In genomic region chr10:90319188-90319914, GRCh38 we compare ENCODE assay signal across 2 cellular contexts.
A peak's percentile ranks its signal among the peaks of the same experiment; 100 is the strongest.
TF ChIP-seq lines count a peak whose summit lies in the region.

No MANE protein-coding gene starts in this region.

TF ChIP-seq in GM23338, 12 proteins besides CTCF, POLR2A, EP300 and RAD21:
- TF ChIP-seq ZNF114 (CRISPR knock-in tag; IDR thresholded peaks at IDR 0.05), result 0 out of 2 replicates have a peak, but pooled peaks have one; percentile 47
- no peak for TF ChIP-seq NANOG (IDR thresholded peaks at IDR 0.05; ENCODE audit: borderline replicate concordance)
- TF ChIP-seq ZNF462 (CRISPR knock-in tag; IDR thresholded peaks at IDR 0.05), result peak; percentile 91
- no peak for TF ChIP-seq STAT1 (IDR thresholded peaks at IDR 0.05; ENCODE audit: unreplicated experiment)
- peak; percentile 75 for TF ChIP-seq CREB1 (CRISPR knock-in tag; IDR thresholded peaks at IDR 0.05; ENCODE audit: low read depth)

TF ChIP-seq in IMR-90, 13 proteins besides CTCF, POLR2A, EP300 and RAD21:
- TF ChIP-seq MXI1 (IDR thresholded peaks at IDR 0.05; ENCODE audit: borderline replicate concordance, low read depth, low read length), result no peak
- TF ChIP-seq FOS (IDR thresholded peaks at IDR 0.05; ENCODE audit: low read depth, low read length), result peak; percentile 98
- TF ChIP-seq RCOR1 (IDR thresholded peaks at IDR 0.05; ENCODE audit: insufficient replicate concordance, low read length), result peak; percentile 76
- peak; percentile 29; the same call in 1 of the 2 replicates for TF ChIP-seq BHLHE40 (IDR thresholded peaks at IDR 0.05; ENCODE audit: low read depth, low read length)
